Comparison of ENCODE assay signal across 1 cellular context in the genomic region with DNA sequence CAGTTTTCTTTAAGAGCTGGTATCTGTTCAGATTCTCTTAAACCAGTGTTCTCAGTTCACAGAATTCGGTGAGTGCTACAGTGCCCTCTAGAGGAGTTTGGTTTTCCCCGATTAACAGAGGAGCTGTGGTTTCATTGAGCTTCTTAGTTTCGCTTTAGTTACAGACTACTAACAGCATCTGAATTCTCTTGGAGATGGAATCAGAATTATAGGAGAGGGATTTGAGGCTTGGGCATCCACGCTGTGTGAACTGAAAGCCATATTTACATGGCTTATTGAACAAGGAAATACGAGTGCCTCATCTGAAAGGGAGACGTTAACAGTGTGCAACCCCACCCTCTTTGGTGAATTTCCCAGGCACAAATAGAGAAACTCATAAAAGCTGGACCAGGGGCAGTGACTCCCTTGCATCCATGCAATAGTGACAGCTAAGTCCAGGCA.
TF ChIP-seq lines count a peak whose summit lies in the region.

No MANE protein-coding gene starts in this region.

TF ChIP-seq in GM23338, 12 proteins besides CTCF, POLR2A, EP300 and RAD21 (continued from another document):
- TF ChIP-seq, protein P1, sequence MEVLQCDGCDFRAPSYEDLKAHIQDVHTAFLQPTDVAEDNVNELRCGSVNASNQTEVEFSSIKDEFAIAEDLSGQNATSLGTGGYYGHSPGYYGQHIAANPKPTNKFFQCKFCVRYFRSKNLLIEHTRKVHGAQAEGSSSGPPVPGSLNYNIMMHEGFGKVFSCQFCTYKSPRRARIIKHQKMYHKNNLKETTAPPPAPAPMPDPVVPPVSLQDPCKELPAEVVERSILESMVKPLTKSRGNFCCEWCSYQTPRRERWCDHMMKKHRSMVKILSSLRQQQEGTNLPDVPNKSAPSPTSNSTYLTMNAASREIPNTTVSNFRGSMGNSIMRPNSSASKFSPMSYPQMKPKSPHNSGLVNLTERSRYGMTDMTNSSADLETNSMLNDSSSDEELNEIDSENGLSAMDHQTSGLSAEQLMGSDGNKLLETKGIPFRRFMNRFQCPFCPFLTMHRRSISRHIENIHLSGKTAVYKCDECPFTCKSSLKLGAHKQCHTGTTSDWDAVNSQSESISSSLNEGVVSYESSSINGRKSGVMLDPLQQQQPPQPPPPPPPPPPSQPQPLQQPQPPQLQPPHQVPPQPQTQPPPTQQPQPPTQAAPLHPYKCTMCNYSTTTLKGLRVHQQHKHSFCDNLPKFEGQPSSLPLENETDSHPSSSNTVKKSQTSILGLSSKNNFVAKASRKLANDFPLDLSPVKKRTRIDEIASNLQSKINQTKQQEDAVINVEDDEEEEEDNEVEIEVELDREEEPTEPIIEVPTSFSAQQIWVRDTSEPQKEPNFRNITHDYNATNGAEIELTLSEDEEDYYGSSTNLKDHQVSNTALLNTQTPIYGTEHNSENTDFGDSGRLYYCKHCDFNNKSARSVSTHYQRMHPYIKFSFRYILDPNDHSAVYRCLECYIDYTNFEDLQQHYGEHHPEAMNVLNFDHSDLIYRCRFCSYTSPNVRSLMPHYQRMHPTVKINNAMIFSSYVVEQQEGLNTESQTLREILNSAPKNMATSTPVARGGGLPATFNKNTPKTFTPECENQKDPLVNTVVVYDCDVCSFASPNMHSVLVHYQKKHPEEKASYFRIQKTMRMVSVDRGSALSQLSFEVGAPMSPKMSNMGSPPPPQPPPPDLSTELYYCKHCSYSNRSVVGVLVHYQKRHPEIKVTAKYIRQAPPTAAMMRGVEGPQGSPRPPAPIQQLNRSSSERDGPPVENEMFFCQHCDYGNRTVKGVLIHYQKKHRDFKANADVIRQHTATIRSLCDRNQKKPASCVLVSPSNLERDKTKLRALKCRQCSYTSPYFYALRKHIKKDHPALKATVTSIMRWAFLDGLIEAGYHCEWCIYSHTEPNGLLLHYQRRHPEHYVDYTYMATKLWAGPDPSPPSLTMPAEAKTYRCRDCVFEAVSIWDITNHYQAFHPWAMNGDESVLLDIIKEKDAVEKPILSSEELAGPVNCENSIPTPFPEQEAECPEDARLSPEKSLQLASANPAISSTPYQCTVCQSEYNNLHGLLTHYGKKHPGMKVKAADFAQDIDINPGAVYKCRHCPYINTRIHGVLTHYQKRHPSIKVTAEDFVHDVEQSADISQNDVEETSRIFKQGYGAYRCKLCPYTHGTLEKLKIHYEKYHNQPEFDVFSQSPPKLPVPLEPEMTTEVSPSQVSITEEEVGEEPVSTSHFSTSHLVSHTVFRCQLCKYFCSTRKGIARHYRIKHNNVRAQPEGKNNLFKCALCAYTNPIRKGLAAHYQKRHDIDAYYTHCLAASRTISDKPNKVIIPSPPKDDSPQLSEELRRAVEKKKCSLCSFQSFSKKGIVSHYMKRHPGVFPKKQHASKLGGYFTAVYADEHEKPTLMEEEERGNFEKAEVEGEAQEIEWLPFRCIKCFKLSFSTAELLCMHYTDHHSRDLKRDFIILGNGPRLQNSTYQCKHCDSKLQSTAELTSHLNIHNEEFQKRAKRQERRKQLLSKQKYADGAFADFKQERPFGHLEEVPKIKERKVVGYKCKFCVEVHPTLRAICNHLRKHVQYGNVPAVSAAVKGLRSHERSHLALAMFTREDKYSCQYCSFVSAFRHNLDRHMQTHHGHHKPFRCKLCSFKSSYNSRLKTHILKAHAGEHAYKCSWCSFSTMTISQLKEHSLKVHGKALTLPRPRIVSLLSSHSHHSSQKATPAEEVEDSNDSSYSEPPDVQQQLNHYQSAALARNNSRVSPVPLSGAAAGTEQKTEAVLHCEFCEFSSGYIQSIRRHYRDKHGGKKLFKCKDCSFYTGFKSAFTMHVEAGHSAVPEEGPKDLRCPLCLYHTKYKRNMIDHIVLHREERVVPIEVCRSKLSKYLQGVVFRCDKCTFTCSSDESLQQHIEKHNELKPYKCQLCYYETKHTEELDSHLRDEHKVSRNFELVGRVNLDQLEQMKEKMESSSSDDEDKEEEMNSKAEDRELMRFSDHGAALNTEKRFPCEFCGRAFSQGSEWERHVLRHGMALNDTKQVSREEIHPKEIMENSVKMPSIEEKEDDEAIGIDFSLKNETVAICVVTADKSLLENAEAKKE (CRISPR knock-in tag; IDR thresholded peaks at IDR 0.05), result no peak
- TF ChIP-seq ZNF114 (CRISPR knock-in tag; IDR thresholded peaks at IDR 0.05) (no peak), JUNB (IDR thresholded peaks at IDR 0.05; ENCODE audit: unreplicated experiment) (no peak), CREB1 (CRISPR knock-in tag; IDR thresholded peaks at IDR 0.05; ENCODE audit: low read depth) (no peak), EZH2phosphoT487 (IDR thresholded peaks at IDR 0.05; ENCODE audit: unreplicated experiment) (no peak), ZNF331 (CRISPR knock-in tag; IDR thresholded peaks at IDR 0.05; ENCODE audit: low read depth) (no peak)
